8 cellular contexts compared by ENCODE assay signal in the genomic region with DNA sequence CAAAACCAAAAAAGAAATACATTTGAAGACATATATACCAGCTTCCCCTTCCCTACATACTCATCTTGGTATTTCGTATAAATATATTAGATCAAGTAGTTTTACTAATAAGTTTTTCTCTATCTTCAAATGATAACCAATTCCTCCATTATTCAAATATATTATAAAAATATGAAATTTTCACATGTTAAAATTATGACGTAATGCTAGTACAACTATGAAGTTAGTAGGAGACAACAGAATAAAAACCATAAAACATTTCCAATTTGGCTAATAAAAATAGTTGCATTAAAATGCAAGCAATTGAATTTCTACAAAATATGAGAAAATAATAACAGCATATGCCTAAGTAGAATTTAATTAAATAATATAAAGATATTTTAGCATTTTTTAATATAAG.
"Had no signal": no experiment of that assay in that cellular context is flagged by ENCODE, and none has a peak within 500 bp of the region (broad histone marks: within the 10 kb centered on the region; RNA-seq: fewer than 3 reads in every experiment).

No MANE protein-coding gene starts in this region.

- H3K4me3 ChIP-seq: GM23338, K562 had no signal

- ATAC-seq: GM23338, K562 had no signal

- H3K27ac ChIP-seq: HL-60 had no signal

- DNase-seq: H9, HCEC 1CT, IMR-90, KG1 had no signal

- H3K4me2 ChIP-seq: GM23338 had no signal

- H2AFZ ChIP-seq: GM23338 had no signal

- FAIRE-seq: H1, K562 had no signal
